11 cellular contexts compared by ENCODE assay signal in genomic region chr1:118842462-118843201, GRCh38.
DNase-seq lines count a peak whose midpoint lies in the region; ATAC-seq and TF ChIP-seq lines count a peak whose summit lies in the region.
"Had no signal": no experiment of that assay in that cellular context is flagged by ENCODE, and none has a peak within 500 bp of the region (broad histone marks: within the 10 kb centered on the region; RNA-seq: fewer than 3 reads in every experiment).

No MANE protein-coding gene starts in this region.

- H3K36me3 Mint-ChIP-seq in Calu3 (ENCODE audit: insufficient read depth, unreplicated experiment): no peaks in the 10 kb centered on the region
- H3K36me3 Mint-ChIP-seq in glutamatergic neuron (ENCODE audit: unreplicated experiment): no peaks in the 10 kb centered on the region

- no peak overlapping the region for H3K4me3 Mint-ChIP-seq in Calu3 (ENCODE audit: low read depth, unreplicated experiment)
- no peak overlapping the region for H3K4me3 Mint-ChIP-seq in glutamatergic neuron (ENCODE audit: unreplicated experiment)

- H3K9me3 Mint-ChIP-seq in Calu3 (ENCODE audit: low read depth, unreplicated experiment) (no peaks in the 10 kb centered on the region), glutamatergic neuron (ENCODE audit: unreplicated experiment) (no peaks in the 10 kb centered on the region)

- TF ChIP-seq POLR2A in lower leg skin (IDR thresholded peaks at IDR 0.05): no peak

- no peak for TF ChIP-seq CTCF in Calu3 (IDR thresholded peaks at IDR 0.05; ENCODE audit: unreplicated experiment)
- no peak for TF ChIP-seq CTCF in glutamatergic neuron (IDR thresholded peaks at IDR 0.05; ENCODE audit: partially characterized antibody, unreplicated experiment)
- TF ChIP-seq CTCF in lower leg skin (IDR thresholded peaks at IDR 0.05): no peak

- H3K27ac Mint-ChIP-seq in Calu3 (ENCODE audit: unreplicated experiment) (no peak overlapping the region), glutamatergic neuron (ENCODE audit: unreplicated experiment) (peak overlapping the region; percentile 15)

- DNase-seq in Calu3 (peak; percentile 11), NCI-H1417 treated with DMSO at 0.1 percent for 48 hours (lab: John Stamatoyannopoulos, UW) (peak; percentile 20), NCI-H748 treated with DMSO at 0.1 percent for 48 hours (lab: John Stamatoyannopoulos, UW) (peak; percentile 98), glutamatergic neuron (peak; percentile 32), lower leg skin (ENCODE audit: low spot score in 2 of 2) (no peak), SIG-M5 (lab: John Stamatoyannopoulos, UW) (no peak), AG20443 (ENCODE audit: low spot score) (no peak)
- DNase-seq: stimulated activated CD4-positive, alpha-beta T cell treated with anti-CD3 and anti-CD28 coated beads, Interleukin-2, amount 100 ng/mL, for 48 hours had no signal

- intact Hi-C loops in Calu3 (cut with micrococcal nuclease; ENCODE audit: unreplicated experiment): no loop called here
- intact Hi-C loops in lower leg skin (cut with DNase I; ENCODE audit: low total_unique reads): no loop called here

- no peak for ATAC-seq in HG03565 (IDR thresholded peaks at IDR 0.05; ENCODE audit: unreplicated experiment)

- 65 to 67% methylated on average over 14 of the region's 14 CpGs for WGBS in lower leg skin, 2 donors

- H3K4me3 ChIP-seq in lower leg skin (ENCODE audit: low read depth, poor library complexity, severe bottlenecking): no peak overlapping the region
- H3K4me3 ChIP-seq: PC-9, right atrium auricular region had no signal

- CTCF ChIA-PET in Calu3 (lab: Charles Lee): no interaction called here

- H3K27me3 Mint-ChIP-seq in Calu3 (ENCODE audit: unreplicated experiment): no peaks in the 10 kb centered on the region
- H3K27me3 Mint-ChIP-seq in glutamatergic neuron (ENCODE audit: unreplicated experiment): no peaks in the 10 kb centered on the region

- BruUV-seq in Calu3 (replicated peaks; lab: Mats Ljungman, UMichigan): no TSS peak

- no peaks in the 10 kb centered on the region for H3K4me1 Mint-ChIP-seq in Calu3 (ENCODE audit: low read depth, unreplicated experiment)
- peaks cover 9% of the 10 kb centered on the region for H3K4me1 Mint-ChIP-seq in glutamatergic neuron (ENCODE audit: low read depth, unreplicated experiment)

Comparison
In these comparisons a context has a peak if more than half of its experiments do, and no peak if none do; other contexts are left out.
1. DNase-seq: peak in Calu3 (single experiment), NCI-H1417 treated with DMSO at 0.1 percent for 48 hours (single experiment), NCI-H748 treated with DMSO at 0.1 percent for 48 hours (single experiment) and glutamatergic neuron (single experiment); none in lower leg skin (0 of 2), SIG-M5 (single experiment) and AG20443 (single experiment).